Comparison of ENCODE assay signal across 26 cellular contexts in the genomic region with DNA sequence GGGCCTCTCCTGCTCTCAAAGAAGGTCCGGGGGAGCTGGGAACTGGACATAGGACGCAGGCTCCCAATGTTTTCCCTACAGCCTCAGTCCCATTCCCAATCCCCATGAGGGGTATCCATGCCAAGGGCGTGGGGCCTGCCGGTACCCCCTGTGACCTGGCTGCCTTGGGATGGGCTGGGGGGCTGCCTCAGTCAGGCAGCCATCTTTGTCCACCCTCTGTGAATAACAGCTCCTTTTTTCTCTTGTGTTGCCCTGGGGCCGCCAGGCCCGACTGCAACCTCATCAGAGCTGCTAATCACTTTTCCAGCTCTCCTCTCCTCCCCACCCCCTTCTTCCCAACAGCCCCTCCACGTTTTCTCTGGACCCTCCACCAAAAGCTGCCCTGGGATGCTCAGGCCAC. TPM values are rescaled to one million over a fixed set of nuclear protein-coding genes. Genes with fewer than 3 reads are reported as not detected.
"Had no signal": no experiment of that assay in that cellular context is flagged by ENCODE, and none has a peak within 500 bp of the region (broad histone marks: within the 10 kb centered on the region; RNA-seq: fewer than 3 reads in every experiment).

No MANE protein-coding gene starts in this region.

- H3K36me3 Mint-ChIP-seq: activated CD8-positive, alpha-beta memory T cell treated with anti-CD3 and anti-CD28 coated beads, Interleukin-2, amount 10 ng/mL, durations not matched to agents 7 days and 5 days; immature natural killer cell; naive thymus-derived CD8-positive, alpha-beta T cell had no signal

- DNase-seq: activated B cell treated with CpG ODN at 0.5 μM for 24 hours; activated CD4-positive, alpha-beta memory T cell treated with anti-CD3 and anti-CD28 coated beads, Interleukin-2, amount 10 ng/mL, durations not matched to agents 7 days and 5 days; activated CD4-positive, alpha-beta T cell treated with anti-CD3 and anti-CD28 coated beads for 4 hours; activated CD8-positive, alpha-beta memory T cell treated with anti-CD3 and anti-CD28 coated beads, Interleukin-2, amount 10 ng/mL, durations not matched to agents 7 days and 5 days; activated naive CD4-positive, alpha-beta T cell treated with anti-CD3 and anti-CD28 coated beads for 36 hours; activated naive CD8-positive, alpha-beta T cell treated with anti-CD3 and anti-CD28 coated beads, Interleukin-2, amount 50 U/mL, for 24 hours; activated T-cell treated with anti-CD3 and anti-CD28 coated beads, Interleukin-2, amount 50 U/mL, for 1 hour; cerebellar nuclear complex; cortex of kidney; effector CD4-positive, alpha-beta T cell; gastrocnemius medialis; heart left ventricle; immature natural killer cell; naive thymus-derived CD8-positive, alpha-beta T cell; occipital lobe; stimulated activated naive CD8-positive, alpha-beta T cell treated with anti-CD3 and anti-CD28 coated beads, Interleukin-15, Interleukin-2, amounts not matched to agents 100 U/mL and 50 U/mL, for 24 hours; substantia nigra; tibial artery had no signal

- H3K4me1 ChIP-seq: breast epithelium, gastrocnemius medialis, tibial artery had no signal

- H3K9me3 Mint-ChIP-seq: activated B cell treated with CpG ODN at 0.5 μM for 24 hours; activated CD4-positive, alpha-beta memory T cell treated with anti-CD3 and anti-CD28 coated beads, Interleukin-2, amount 10 ng/mL, durations not matched to agents 7 days and 5 days; activated naive CD4-positive, alpha-beta T cell treated with anti-CD3 and anti-CD28 coated beads for 36 hours; activated naive CD8-positive, alpha-beta T cell treated with anti-CD3 and anti-CD28 coated beads, Interleukin-2, amount 50 U/mL, for 24 hours; immature natural killer cell; naive thymus-derived CD8-positive, alpha-beta T cell had no signal

- H3K36me3 ChIP-seq: breast epithelium, gastrocnemius medialis, heart left ventricle, right atrium auricular region, tibial artery had no signal

- H3K27ac ChIP-seq: breast epithelium, gastrocnemius medialis, heart left ventricle, right atrium auricular region, skin epidermis, tibial artery had no signal

- H3K4me3 Mint-ChIP-seq: activated B cell treated with CpG ODN at 0.5 μM for 24 hours; activated CD4-positive, alpha-beta memory T cell treated with anti-CD3 and anti-CD28 coated beads, Interleukin-2, amount 10 ng/mL, durations not matched to agents 7 days and 5 days; activated CD8-positive, alpha-beta memory T cell treated with anti-CD3 and anti-CD28 coated beads, Interleukin-2, amount 10 ng/mL, durations not matched to agents 7 days and 5 days; activated naive CD4-positive, alpha-beta T cell treated with anti-CD3 and anti-CD28 coated beads for 36 hours; activated naive CD8-positive, alpha-beta T cell treated with anti-CD3 and anti-CD28 coated beads, Interleukin-2, amount 50 U/mL, for 24 hours; immature natural killer cell; naive thymus-derived CD8-positive, alpha-beta T cell had no signal

- H3K4me3 ChIP-seq: breast epithelium, gastrocnemius medialis, heart left ventricle, right atrium auricular region, skin epidermis, tibial artery had no signal

- H3K9me3 ChIP-seq: breast epithelium, gastrocnemius medialis, heart left ventricle, right atrium auricular region, tibial artery had no signal

- H3K27ac Mint-ChIP-seq: activated B cell treated with CpG ODN at 0.5 μM for 24 hours; activated CD4-positive, alpha-beta memory T cell treated with anti-CD3 and anti-CD28 coated beads, Interleukin-2, amount 10 ng/mL, durations not matched to agents 7 days and 5 days; activated CD8-positive, alpha-beta memory T cell treated with anti-CD3 and anti-CD28 coated beads, Interleukin-2, amount 10 ng/mL, durations not matched to agents 7 days and 5 days; activated naive CD4-positive, alpha-beta T cell treated with anti-CD3 and anti-CD28 coated beads for 36 hours; activated naive CD8-positive, alpha-beta T cell treated with anti-CD3 and anti-CD28 coated beads, Interleukin-2, amount 50 U/mL, for 24 hours; immature natural killer cell; naive thymus-derived CD8-positive, alpha-beta T cell had no signal

- H3K27me3 ChIP-seq: breast epithelium, right atrium auricular region had no signal

RNA-seq across cellular contexts. Expression of gene ANKRD33, which starts 50.6 kb away (rescaled TPM):
- total RNA-seq: activated B cell treated with CpG ODN at 0.5 μM for 24 hours; activated CD4-positive, alpha-beta memory T cell treated with anti-CD3 and anti-CD28 coated beads, Interleukin-2, amount 10 ng/mL, durations not matched to agents 7 days and 5 days; activated CD8-positive, alpha-beta memory T cell treated with anti-CD3 and anti-CD28 coated beads, Interleukin-2, amount 10 ng/mL, durations not matched to agents 7 days and 5 days; activated naive CD4-positive, alpha-beta T cell treated with anti-CD3 and anti-CD28 coated beads for 36 hours; astrocyte; breast epithelium; esophagus mucosa; gastrocnemius medialis; heart left ventricle; lower leg skin; mesenteric fat pad; naive thymus-derived CD8-positive, alpha-beta T cell; occipital lobe; right atrium auricular region; T-helper 2 cell treated with Interferon-gamma antibody and Interleukin-4, amounts not matched to agents 100 ng/mL and 5 ng/mL, for 36 hours had no signal
- polyA plus RNA-seq: heart left ventricle; immature natural killer cell; naive thymus-derived CD8-positive, alpha-beta T cell had no signal
